Comparison of ENCODE assay signal across 27 cellular contexts in genomic region chr13:112737329-112737728, GRCh38.
"Had no signal": no experiment of that assay in that cellular context is flagged by ENCODE, and none has a peak within 500 bp of the region (broad histone marks: within the 10 kb centered on the region; RNA-seq: fewer than 3 reads in every experiment).

No MANE protein-coding gene starts in this region.

- H3K36me3 ChIP-seq: breast epithelium, gastrocnemius medialis, prostate gland, tibial artery had no signal

- H3K27me3 ChIP-seq: breast epithelium, dorsolateral prefrontal cortex, esophagus squamous epithelium, gastrocnemius medialis, tibial artery had no signal

- H3K4me1 ChIP-seq: breast epithelium, prostate gland had no signal

- H3K9me3 ChIP-seq: breast epithelium, esophagus squamous epithelium, gastrocnemius medialis, prostate gland, tibial artery had no signal

- H3K4me1 Mint-ChIP-seq: activated naive CD8-positive, alpha-beta T cell treated with anti-CD3 and anti-CD28 coated beads, Interleukin-2, amount 10 ng/mL, durations not matched to agents 7 days and 5 days had no signal

- H3K36me3 Mint-ChIP-seq: activated CD4-positive, alpha-beta memory T cell treated with anti-CD3 and anti-CD28 coated beads for 36 hours; activated naive CD8-positive, alpha-beta T cell treated with anti-CD3 and anti-CD28 coated beads, Interleukin-2, amount 10 ng/mL, durations not matched to agents 7 days and 5 days had no signal

- H3K4me3 ChIP-seq: breast epithelium, dorsolateral prefrontal cortex, esophagus squamous epithelium, gastrocnemius medialis, prostate gland, tibial artery had no signal

- H3K27ac Mint-ChIP-seq: activated CD4-positive, alpha-beta memory T cell treated with anti-CD3 and anti-CD28 coated beads for 36 hours; activated naive CD8-positive, alpha-beta T cell treated with anti-CD3 and anti-CD28 coated beads, Interleukin-2, amount 10 ng/mL, durations not matched to agents 7 days and 5 days; effector memory CD8-positive, alpha-beta T cell; nephron; T-helper 1 cell treated with Interleukin-12 subunit alpha and Interleukin-12 subunit beta and Interleukin-4 antibody, amounts not matched to agents 30 μg/mL and 1 μg/mL, for 36 hours had no signal

- FAIRE-seq: colon, islet of Langerhans, urothelium cell line had no signal

- H3K9me3 Mint-ChIP-seq: activated CD4-positive, alpha-beta memory T cell treated with anti-CD3 and anti-CD28 coated beads for 36 hours; activated naive CD8-positive, alpha-beta T cell treated with anti-CD3 and anti-CD28 coated beads, Interleukin-2, amount 10 ng/mL, durations not matched to agents 7 days and 5 days; central memory CD8-positive, alpha-beta T cell; effector memory CD8-positive, alpha-beta T cell; nephron; T-helper 1 cell treated with Interleukin-12 subunit alpha and Interleukin-12 subunit beta and Interleukin-4 antibody, amounts not matched to agents 30 μg/mL and 1 μg/mL, for 36 hours had no signal

- ATAC-seq: effector memory CD8-positive, alpha-beta T cell; gastrocnemius medialis; left cardiac atrium had no signal

- DNase-seq: activated CD4-positive, alpha-beta memory T cell treated with anti-CD3 and anti-CD28 coated beads for 36 hours; activated CD4-positive, alpha-beta T cell treated with anti-CD3 and anti-CD28 coated beads for 48 hours; activated CD4-positive, CD25-positive, alpha-beta regulatory T cell; activated naive CD4-positive, alpha-beta T cell; activated naive CD8-positive, alpha-beta T cell treated with anti-CD3 and anti-CD28 coated beads, Interleukin-2, amount 10 ng/mL, durations not matched to agents 7 days and 5 days; activated T-cell treated with anti-CD3 and anti-CD28 coated beads for 4 hours; amniotic stem cell; dorsolateral prefrontal cortex; effector memory CD8-positive, alpha-beta T cell; esophagus squamous epithelium; gastrocnemius medialis; head of caudate nucleus; hypothalamus; left cardiac atrium; midbrain; stimulated activated CD4-positive, alpha-beta T cell treated with anti-CD3 and anti-CD28 coated beads, Interleukin-4, amount 100 ng/mL, for 1 hour; stimulated activated naive CD4-positive, alpha-beta T cell treated with Interleukin-2 at 50 U/mL for 16 hours; T1000; tibial artery had no signal

- H3K27ac ChIP-seq: breast epithelium, esophagus squamous epithelium, gastrocnemius medialis, prostate gland, tibial artery had no signal

- H3K27me3 Mint-ChIP-seq: activated CD4-positive, alpha-beta memory T cell treated with anti-CD3 and anti-CD28 coated beads for 36 hours; activated naive CD8-positive, alpha-beta T cell treated with anti-CD3 and anti-CD28 coated beads, Interleukin-2, amount 10 ng/mL, durations not matched to agents 7 days and 5 days; central memory CD8-positive, alpha-beta T cell; effector memory CD8-positive, alpha-beta T cell had no signal

- H3K4me3 Mint-ChIP-seq: activated CD4-positive, alpha-beta memory T cell treated with anti-CD3 and anti-CD28 coated beads for 36 hours; activated naive CD8-positive, alpha-beta T cell treated with anti-CD3 and anti-CD28 coated beads, Interleukin-2, amount 10 ng/mL, durations not matched to agents 7 days and 5 days; central memory CD8-positive, alpha-beta T cell; effector memory CD8-positive, alpha-beta T cell; nephron; T-helper 1 cell treated with Interleukin-12 subunit alpha and Interleukin-12 subunit beta and Interleukin-4 antibody, amounts not matched to agents 30 μg/mL and 1 μg/mL, for 36 hours had no signal
